Comparison of ENCODE assay signal across 1 cellular context in genomic region chr20:45963059-45964011, GRCh38.
TF ChIP-seq lines count a peak whose summit lies in the region.

No MANE protein-coding gene starts in this region.

TF ChIP-seq in H1, 55 proteins besides CTCF, POLR2A, EP300 and RAD21:
- TF ChIP-seq SP4 (IDR thresholded peaks at IDR 0.05; ENCODE audit: low read length) = no peak
